ENCODE assay signal across 8 cellular contexts in genomic region chr9:96383165-96383939, GRCh38. TPM values are rescaled to one million over a fixed set of nuclear protein-coding genes. Genes with fewer than 3 reads are reported as not detected.
A peak's percentile ranks its signal among the peaks of the same experiment; 100 is the strongest.
DNase-seq lines count a peak whose midpoint lies in the region; ATAC-seq and TF ChIP-seq lines count a peak whose summit lies in the region.

TSS of gene SLC35D2 (minus strand) at chr9:96383711. CDS start at chr9:96383634, 77 bp downstream.

- H3K27ac ChIP-seq in VCaP, result peak within 1 kb of the TSS; percentile 74

- peak within 1 kb of the TSS; percentile 80 for H3K4me3 Mint-ChIP-seq in Calu3 (ENCODE audit: low read depth, unreplicated experiment)

- H3K27ac Mint-ChIP-seq in Calu3 (ENCODE audit: unreplicated experiment), result peak within 1 kb of the TSS; percentile 88

- H3K36me3 Mint-ChIP-seq in Calu3 (ENCODE audit: insufficient read depth, unreplicated experiment), result peaks cover 42% of the 10 kb centered on the region

- CTCF ChIA-PET in Calu3 (lab: Charles Lee), result no interaction called here

- H3K27me3 Mint-ChIP-seq in Calu3 (ENCODE audit: unreplicated experiment), result no peaks in the 10 kb centered on the region

- H3K9me3 ChIP-seq in endocrine pancreas (ENCODE audit: control insufficient read depth, low read length), result no peaks in the 10 kb centered on the region

- no peak for TF ChIP-seq CTCF in Calu3 (IDR thresholded peaks at IDR 0.05; ENCODE audit: unreplicated experiment)
- no peak for TF ChIP-seq CTCF in VCaP (conservative IDR thresholded peaks at IDR 0.05)
- no peak for TF ChIP-seq CTCF in lower leg skin (IDR thresholded peaks at IDR 0.05)

- H3K4me3 ChIP-seq in endocrine pancreas (ENCODE audit: control insufficient read depth, insufficient read depth, low read length) (peak within 1 kb of the TSS; percentile 87), lower leg skin (ENCODE audit: low read depth, poor library complexity, severe bottlenecking) (peak within 1 kb of the TSS; percentile 81)

- H3K4me1 ChIP-seq in endocrine pancreas (ENCODE audit: control insufficient read depth, insufficient read depth, low read length), result no peaks in the 10 kb centered on the region

- H3K9ac ChIP-seq in endocrine pancreas (ENCODE audit: control insufficient read depth, insufficient read depth, low read length), result peak within 1 kb of the TSS; percentile 90

- no peaks in the 10 kb centered on the region for H3K9me3 Mint-ChIP-seq in Calu3 (ENCODE audit: low read depth, unreplicated experiment)

- 0% methylated on average over 20 to 46 of the region's 73 CpGs for WGBS in lower leg skin, 2 donors

- no TSS peak for BruUV-seq in Calu3 (replicated peaks; lab: Mats Ljungman, UMichigan)

- no peak for TF ChIP-seq POLR2A in lower leg skin (IDR thresholded peaks at IDR 0.05)

- ATAC-seq in HG02642 (IDR thresholded peaks at IDR 0.05; ENCODE audit: poor library complexity, unreplicated experiment), result peak; percentile 63
- peak; percentile 49 for ATAC-seq in stimulated activated naive CD8-positive, alpha-beta T cell treated with anti-CD3 and anti-CD28 coated beads, Interleukin-15, Interleukin-2, amounts not matched to agents 100 U/mL and 50 U/mL, for 24 hours
- no peak for ATAC-seq in HG03469 (IDR thresholded peaks at IDR 0.05; ENCODE audit: unreplicated experiment)

- H3K27me3 ChIP-seq in endocrine pancreas (ENCODE audit: control insufficient read depth, insufficient read depth, low read length), result no peaks in the 10 kb centered on the region

- H3K36me3 ChIP-seq in endocrine pancreas (ENCODE audit: control insufficient read depth, insufficient read depth, low read length), result no peaks in the 10 kb centered on the region

- peaks cover 30% of the 10 kb centered on the region for H3K4me1 Mint-ChIP-seq in Calu3 (ENCODE audit: low read depth, unreplicated experiment)

- peak; percentile 66 for DNase-seq in Calu3
- peak; percentile 34 to 88 for DNase-seq in lower leg skin (ENCODE audit: low spot score in 2 of 2)
- peak; percentile 23 for DNase-seq in stimulated activated naive CD8-positive, alpha-beta T cell treated with anti-CD3 and anti-CD28 coated beads, Interleukin-15, Interleukin-2, amounts not matched to agents 100 U/mL and 50 U/mL, for 24 hours
- DNase-seq in NCI-H1092 (lab: John Stamatoyannopoulos, UW), result no peak

- intact Hi-C loops in Calu3 (cut with micrococcal nuclease; ENCODE audit: unreplicated experiment) (no loop called here), lower leg skin (cut with DNase I; ENCODE audit: low total_unique reads) (no loop called here)

RNA-seq across cellular contexts. Expression of gene SLC35D2, which starts in this region (rescaled TPM):
- total RNA-seq in Calu3 (2022), result 20.1 and 21.6 TPM in 2 replicates
- 10 to 100 TPM; 10.7 to 21.3 (median 13.3) TPM for total RNA-seq in lower leg skin
